In the genomic region with DNA sequence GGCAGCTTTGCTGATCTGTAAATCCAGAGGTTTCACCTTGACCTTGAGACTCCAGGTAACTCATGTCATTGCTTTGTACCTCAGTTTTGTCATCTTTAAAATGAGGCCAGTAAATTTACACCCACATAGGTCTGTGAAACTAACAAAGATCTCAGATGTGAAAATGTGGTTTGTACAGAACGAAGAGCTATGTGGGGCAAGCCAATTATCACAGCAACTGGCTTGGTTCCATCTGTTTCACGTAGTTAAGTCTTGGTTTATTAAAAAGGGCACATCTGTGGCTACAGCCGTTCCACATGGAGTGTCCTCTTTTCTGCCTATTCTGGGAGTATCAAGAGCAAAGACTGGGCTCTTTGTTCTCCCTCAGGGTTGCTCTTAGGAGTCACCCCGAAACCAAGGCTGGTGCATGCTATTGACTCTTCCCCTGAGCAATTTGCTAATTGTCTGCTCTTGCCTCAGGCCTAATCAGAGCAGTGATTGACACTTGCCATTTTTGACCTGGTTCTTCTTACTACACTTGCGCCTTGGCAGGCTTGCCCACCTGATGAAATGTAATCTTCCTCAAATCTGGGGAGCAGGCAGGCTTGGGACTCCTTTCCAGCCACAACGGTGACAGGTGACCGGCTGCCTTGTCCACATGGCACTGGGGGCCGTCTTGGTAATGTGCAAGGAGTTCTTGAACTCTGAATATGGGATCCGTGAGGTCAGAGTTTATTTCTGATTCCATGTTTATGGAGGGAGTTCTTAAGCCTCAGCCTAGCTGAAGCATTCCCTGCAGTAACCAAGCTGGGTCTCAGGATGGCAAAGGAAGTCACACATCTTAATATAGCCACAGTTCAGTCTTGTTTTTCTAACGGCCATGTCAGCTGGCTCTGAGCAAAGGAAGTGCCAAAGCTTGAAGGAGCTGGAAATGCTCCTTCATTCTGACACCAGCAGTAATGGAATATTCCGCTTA, we compare ENCODE assay signal across 2 cellular contexts.
A peak's percentile ranks its signal among the peaks of the same experiment; 100 is the strongest.
TF ChIP-seq lines count a peak whose summit lies in the region.

No MANE protein-coding gene starts in this region.

TF ChIP-seq in GM12878, 131 proteins besides CTCF, POLR2A, EP300 and RAD21 (continues in another document):
- TF ChIP-seq, protein P1, sequence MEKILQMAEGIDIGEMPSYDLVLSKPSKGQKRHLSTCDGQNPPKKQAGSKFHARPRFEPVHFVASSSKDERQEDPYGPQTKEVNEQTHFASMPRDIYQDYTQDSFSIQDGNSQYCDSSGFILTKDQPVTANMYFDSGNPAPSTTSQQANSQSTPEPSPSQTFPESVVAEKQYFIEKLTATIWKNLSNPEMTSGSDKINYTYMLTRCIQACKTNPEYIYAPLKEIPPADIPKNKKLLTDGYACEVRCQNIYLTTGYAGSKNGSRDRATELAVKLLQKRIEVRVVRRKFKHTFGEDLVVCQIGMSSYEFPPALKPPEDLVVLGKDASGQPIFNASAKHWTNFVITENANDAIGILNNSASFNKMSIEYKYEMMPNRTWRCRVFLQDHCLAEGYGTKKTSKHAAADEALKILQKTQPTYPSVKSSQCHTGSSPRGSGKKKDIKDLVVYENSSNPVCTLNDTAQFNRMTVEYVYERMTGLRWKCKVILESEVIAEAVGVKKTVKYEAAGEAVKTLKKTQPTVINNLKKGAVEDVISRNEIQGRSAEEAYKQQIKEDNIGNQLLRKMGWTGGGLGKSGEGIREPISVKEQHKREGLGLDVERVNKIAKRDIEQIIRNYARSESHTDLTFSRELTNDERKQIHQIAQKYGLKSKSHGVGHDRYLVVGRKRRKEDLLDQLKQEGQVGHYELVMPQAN (conservative IDR thresholded peaks at IDR 0.05) = peak; percentile 64; the same call in 1 of the 2 replicates
- TF ChIP-seq ZNF207 (IDR thresholded peaks at IDR 0.05; ENCODE audit: borderline replicate concordance) (no peak), WRNIP1 (IDR thresholded peaks at IDR 0.05; ENCODE audit: borderline replicate concordance, low read depth, low read length) (no peak), CHD1 (IDR thresholded peaks at IDR 0.05; ENCODE audit: low read depth, low read length) (no peak), BMI1 (IDR thresholded peaks at IDR 0.05; ENCODE audit: borderline replicate concordance) (peak; percentile 36; the same call in 1 of the 2 replicates), SMAD1 (IDR thresholded peaks at IDR 0.05; ENCODE audit: low read depth, partially characterized antibody) (peak; percentile 56), RCOR1 (conservative IDR thresholded peaks at IDR 0.05; ENCODE audit: low read depth, low read length) (peak; percentile 74; the same call in 1 of the 2 replicates), ZNF217 (IDR thresholded peaks at IDR 0.05) (peak; percentile 98), NBN (IDR thresholded peaks at IDR 0.05) (peak; percentile 71), MEF2A (IDR thresholded peaks at IDR 0.05; ENCODE audit: insufficient read depth, low read depth, low read length) (no peak)
- TF ChIP-seq, protein P2, sequence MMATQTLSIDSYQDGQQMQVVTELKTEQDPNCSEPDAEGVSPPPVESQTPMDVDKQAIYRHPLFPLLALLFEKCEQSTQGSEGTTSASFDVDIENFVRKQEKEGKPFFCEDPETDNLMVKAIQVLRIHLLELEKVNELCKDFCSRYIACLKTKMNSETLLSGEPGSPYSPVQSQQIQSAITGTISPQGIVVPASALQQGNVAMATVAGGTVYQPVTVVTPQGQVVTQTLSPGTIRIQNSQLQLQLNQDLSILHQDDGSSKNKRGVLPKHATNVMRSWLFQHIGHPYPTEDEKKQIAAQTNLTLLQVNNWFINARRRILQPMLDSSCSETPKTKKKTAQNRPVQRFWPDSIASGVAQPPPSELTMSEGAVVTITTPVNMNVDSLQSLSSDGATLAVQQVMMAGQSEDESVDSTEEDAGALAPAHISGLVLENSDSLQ (IDR thresholded peaks at IDR 0.05) = peak; percentile 96
- TF ChIP-seq, protein P3, sequence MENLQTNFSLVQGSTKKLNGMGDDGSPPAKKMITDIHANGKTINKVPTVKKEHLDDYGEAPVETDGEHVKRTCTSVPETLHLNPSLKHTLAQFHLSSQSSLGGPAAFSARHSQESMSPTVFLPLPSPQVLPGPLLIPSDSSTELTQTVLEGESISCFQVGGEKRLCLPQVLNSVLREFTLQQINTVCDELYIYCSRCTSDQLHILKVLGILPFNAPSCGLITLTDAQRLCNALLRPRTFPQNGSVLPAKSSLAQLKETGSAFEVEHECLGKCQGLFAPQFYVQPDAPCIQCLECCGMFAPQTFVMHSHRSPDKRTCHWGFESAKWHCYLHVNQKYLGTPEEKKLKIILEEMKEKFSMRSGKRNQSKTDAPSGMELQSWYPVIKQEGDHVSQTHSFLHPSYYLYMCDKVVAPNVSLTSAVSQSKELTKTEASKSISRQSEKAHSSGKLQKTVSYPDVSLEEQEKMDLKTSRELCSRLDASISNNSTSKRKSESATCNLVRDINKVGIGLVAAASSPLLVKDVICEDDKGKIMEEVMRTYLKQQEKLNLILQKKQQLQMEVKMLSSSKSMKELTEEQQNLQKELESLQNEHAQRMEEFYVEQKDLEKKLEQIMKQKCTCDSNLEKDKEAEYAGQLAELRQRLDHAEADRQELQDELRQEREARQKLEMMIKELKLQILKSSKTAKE (IDR thresholded peaks at IDR 0.05; ENCODE audit: low read depth, poor library complexity, severe bottlenecking) = peak; percentile 55
- TF ChIP-seq, protein P4, sequence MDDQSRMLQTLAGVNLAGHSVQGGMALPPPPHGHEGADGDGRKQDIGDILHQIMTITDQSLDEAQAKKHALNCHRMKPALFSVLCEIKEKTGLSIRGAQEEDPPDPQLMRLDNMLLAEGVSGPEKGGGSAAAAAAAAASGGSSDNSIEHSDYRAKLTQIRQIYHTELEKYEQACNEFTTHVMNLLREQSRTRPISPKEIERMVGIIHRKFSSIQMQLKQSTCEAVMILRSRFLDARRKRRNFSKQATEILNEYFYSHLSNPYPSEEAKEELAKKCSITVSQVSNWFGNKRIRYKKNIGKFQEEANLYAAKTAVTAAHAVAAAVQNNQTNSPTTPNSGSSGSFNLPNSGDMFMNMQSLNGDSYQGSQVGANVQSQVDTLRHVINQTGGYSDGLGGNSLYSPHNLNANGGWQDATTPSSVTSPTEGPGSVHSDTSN (IDR thresholded peaks at IDR 0.05; ENCODE audit: insufficient replicate concordance, low read depth, low read length) = peak; percentile 90

TF ChIP-seq in WTC11, 78 proteins besides CTCF, POLR2A, EP300 and RAD21:
- no peak for TF ChIP-seq FOXK1 (CRISPR knock-in tag; IDR thresholded peaks at IDR 0.05)
- TF ChIP-seq, protein P5, sequence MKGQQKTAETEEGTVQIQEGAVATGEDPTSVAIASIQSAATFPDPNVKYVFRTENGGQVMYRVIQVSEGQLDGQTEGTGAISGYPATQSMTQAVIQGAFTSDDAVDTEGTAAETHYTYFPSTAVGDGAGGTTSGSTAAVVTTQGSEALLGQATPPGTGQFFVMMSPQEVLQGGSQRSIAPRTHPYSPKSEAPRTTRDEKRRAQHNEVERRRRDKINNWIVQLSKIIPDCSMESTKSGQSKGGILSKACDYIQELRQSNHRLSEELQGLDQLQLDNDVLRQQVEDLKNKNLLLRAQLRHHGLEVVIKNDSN (CRISPR knock-in tag; IDR thresholded peaks at IDR 0.05) = no peak
- TF ChIP-seq, protein P6, sequence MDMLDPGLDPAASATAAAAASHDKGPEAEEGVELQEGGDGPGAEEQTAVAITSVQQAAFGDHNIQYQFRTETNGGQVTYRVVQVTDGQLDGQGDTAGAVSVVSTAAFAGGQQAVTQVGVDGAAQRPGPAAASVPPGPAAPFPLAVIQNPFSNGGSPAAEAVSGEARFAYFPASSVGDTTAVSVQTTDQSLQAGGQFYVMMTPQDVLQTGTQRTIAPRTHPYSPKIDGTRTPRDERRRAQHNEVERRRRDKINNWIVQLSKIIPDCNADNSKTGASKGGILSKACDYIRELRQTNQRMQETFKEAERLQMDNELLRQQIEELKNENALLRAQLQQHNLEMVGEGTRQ (CRISPR knock-in tag; IDR thresholded peaks at IDR 0.05) = no peak
- TF ChIP-seq CREB1 (CRISPR knock-in tag; IDR thresholded peaks at IDR 0.05) = no peak
- TF ChIP-seq, protein P7, sequence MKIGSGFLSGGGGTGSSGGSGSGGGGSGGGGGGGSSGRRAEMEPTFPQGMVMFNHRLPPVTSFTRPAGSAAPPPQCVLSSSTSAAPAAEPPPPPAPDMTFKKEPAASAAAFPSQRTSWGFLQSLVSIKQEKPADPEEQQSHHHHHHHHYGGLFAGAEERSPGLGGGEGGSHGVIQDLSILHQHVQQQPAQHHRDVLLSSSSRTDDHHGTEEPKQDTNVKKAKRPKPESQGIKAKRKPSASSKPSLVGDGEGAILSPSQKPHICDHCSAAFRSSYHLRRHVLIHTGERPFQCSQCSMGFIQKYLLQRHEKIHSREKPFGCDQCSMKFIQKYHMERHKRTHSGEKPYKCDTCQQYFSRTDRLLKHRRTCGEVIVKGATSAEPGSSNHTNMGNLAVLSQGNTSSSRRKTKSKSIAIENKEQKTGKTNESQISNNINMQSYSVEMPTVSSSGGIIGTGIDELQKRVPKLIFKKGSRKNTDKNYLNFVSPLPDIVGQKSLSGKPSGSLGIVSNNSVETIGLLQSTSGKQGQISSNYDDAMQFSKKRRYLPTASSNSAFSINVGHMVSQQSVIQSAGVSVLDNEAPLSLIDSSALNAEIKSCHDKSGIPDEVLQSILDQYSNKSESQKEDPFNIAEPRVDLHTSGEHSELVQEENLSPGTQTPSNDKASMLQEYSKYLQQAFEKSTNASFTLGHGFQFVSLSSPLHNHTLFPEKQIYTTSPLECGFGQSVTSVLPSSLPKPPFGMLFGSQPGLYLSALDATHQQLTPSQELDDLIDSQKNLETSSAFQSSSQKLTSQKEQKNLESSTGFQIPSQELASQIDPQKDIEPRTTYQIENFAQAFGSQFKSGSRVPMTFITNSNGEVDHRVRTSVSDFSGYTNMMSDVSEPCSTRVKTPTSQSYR (CRISPR knock-in tag; IDR thresholded peaks at IDR 0.05) = no peak
- no peak for TF ChIP-seq HMGA2 (CRISPR knock-in tag; IDR thresholded peaks at IDR 0.05)
- no peak for TF ChIP-seq NR3C1 (CRISPR knock-in tag; conservative IDR thresholded peaks at IDR 0.05; ENCODE audit: low read depth)
- TF ChIP-seq ZNF416 (CRISPR knock-in tag; IDR thresholded peaks at IDR 0.05) = no peak
- TF ChIP-seq, protein P8, sequence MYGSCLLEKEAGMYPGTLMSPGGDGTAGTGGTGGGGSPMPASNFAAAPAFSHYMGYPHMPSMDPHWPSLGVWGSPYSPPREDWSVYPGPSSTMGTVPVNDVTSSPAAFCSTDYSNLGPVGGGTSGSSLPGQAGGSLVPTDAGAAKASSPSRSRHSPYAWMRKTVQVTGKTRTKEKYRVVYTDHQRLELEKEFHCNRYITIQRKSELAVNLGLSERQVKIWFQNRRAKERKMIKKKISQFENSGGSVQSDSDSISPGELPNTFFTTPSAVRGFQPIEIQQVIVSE (CRISPR knock-in tag; IDR thresholded peaks at IDR 0.05; ENCODE audit: borderline replicate concordance) = no peak
- no peak for TF ChIP-seq IRF2 (CRISPR knock-in tag; IDR thresholded peaks at IDR 0.05; ENCODE audit: borderline replicate concordance, low read depth)
- TF ChIP-seq, protein P9, sequence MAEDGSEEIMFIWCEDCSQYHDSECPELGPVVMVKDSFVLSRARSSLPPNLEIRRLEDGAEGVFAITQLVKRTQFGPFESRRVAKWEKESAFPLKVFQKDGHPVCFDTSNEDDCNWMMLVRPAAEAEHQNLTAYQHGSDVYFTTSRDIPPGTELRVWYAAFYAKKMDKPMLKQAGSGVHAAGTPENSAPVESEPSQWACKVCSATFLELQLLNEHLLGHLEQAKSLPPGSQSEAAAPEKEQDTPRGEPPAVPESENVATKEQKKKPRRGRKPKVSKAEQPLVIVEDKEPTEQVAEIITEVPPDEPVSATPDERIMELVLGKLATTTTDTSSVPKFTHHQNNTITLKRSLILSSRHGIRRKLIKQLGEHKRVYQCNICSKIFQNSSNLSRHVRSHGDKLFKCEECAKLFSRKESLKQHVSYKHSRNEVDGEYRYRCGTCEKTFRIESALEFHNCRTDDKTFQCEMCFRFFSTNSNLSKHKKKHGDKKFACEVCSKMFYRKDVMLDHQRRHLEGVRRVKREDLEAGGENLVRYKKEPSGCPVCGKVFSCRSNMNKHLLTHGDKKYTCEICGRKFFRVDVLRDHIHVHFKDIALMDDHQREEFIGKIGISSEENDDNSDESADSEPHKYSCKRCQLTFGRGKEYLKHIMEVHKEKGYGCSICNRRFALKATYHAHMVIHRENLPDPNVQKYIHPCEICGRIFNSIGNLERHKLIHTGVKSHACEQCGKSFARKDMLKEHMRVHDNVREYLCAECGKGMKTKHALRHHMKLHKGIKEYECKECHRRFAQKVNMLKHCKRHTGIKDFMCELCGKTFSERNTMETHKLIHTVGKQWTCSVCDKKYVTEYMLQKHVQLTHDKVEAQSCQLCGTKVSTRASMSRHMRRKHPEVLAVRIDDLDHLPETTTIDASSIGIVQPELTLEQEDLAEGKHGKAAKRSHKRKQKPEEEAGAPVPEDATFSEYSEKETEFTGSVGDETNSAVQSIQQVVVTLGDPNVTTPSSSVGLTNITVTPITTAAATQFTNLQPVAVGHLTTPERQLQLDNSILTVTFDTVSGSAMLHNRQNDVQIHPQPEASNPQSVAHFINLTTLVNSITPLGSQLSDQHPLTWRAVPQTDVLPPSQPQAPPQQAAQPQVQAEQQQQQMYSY (CRISPR knock-in tag; IDR thresholded peaks at IDR 0.05) = no peak
